Comparison of ENCODE assay signal across 8 cellular contexts in the genomic region with DNA sequence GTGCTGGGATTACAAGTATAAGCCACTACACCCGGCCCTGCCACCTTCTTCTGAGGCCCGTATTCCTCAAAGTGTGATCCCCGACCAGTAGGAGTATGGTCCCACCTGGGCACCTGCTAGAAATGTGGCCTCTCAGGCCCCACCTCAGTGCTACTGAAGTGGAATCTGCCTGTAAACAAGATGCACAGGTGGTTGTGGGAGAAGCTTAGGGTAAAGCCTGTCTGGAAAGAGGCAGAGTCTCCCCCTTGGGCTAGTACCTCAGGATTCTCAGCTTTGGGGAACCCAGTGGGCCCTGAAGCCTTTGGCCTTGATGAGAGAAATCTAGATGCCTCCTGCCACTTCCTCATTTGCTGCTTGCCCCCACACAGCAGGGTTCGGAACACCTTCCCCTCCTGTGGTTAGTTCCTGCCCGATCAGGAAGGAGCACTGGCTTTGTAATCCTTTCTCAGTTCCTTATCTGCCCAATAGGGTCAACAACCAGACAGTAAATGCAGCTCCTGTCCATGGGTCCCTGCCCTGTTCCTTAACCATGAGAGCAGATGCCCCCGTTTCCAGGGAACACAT. TPM values are rescaled to one million over a fixed set of nuclear protein-coding genes. Genes with fewer than 3 reads are reported as not detected.
DNase-seq lines count a peak whose midpoint lies in the region; ATAC-seq and TF ChIP-seq lines count a peak whose summit lies in the region.

No MANE protein-coding gene starts in this region.

- H4K8ac ChIP-seq in H9 (replicated peaks; ENCODE audit: insufficient read length, low read depth, low read length): no peak overlapping the region

- no peak overlapping the region for H4K5ac ChIP-seq in H9 (ENCODE audit: insufficient read length, low read depth, low read length)

- H2BK12ac ChIP-seq in H9 (ENCODE audit: insufficient read length, low read depth, low read length): no peak overlapping the region

- no peak overlapping the region for H3K4ac ChIP-seq in H9 (ENCODE audit: low read depth, low read length)

- WGBS in H9 (ENCODE audit: extremely low coverage, insufficient read length, low lambda C conversion rate): no CpG with 5 or more reads among the region's 6 CpGs

- H2BK120ac ChIP-seq in H9 (ENCODE audit: low read depth, low read length, poor library complexity, severe bottlenecking): no peak overlapping the region

- H3K27ac ChIP-seq in coronary artery: peak overlapping the region in 1 of 2 donors; percentile 56
- no peak overlapping the region for H3K27ac ChIP-seq in H9 (ENCODE audit: insufficient read length, low read depth, low read length)

- H3K27me3 ChIP-seq in H9 (ENCODE audit: insufficient read depth, low read length): no peaks in the 10 kb centered on the region

- no peak overlapping the region for H2AFZ ChIP-seq in H9 (ENCODE audit: low read length)

- H3K4me1 Mint-ChIP-seq in T-helper 1 cell treated with Interleukin-12 subunit alpha and Interleukin-12 subunit beta and Interleukin-4 antibody, amounts not matched to agents 30 μg/mL and 1 μg/mL, for 36 hours (ENCODE audit: low read depth): peaks cover 75% of the 10 kb centered on the region
- H3K4me1 Mint-ChIP-seq in immature natural killer cell (peaks cover 64 to 80% of the 10 kb centered on the region in 2 donors), progenitor cell of endocrine pancreas (ENCODE audit: low read depth) (peaks cover 4% of the 10 kb centered on the region), H9 (0 out of 4 replicates have a peak, but pooled peaks cover 0 to 3% of the 10 kb centered on the region in 2 experiments)

- H2BK15ac ChIP-seq in H9 (ENCODE audit: low read depth, low read length): no peak overlapping the region

- no peak overlapping the region for H3K4me3 ChIP-seq in coronary artery

- peaks cover 29% of the 10 kb centered on the region for H3K36me3 Mint-ChIP-seq in T-helper 1 cell treated with Interleukin-12 subunit alpha and Interleukin-12 subunit beta and Interleukin-4 antibody, amounts not matched to agents 30 μg/mL and 1 μg/mL, for 36 hours (ENCODE audit: low read depth)
- H3K36me3 Mint-ChIP-seq in immature natural killer cell (peaks cover 1 to 17% (median 6%) of the 10 kb centered on the region in 3 donors), progenitor cell of endocrine pancreas (ENCODE audit: insufficient read depth) (peaks cover 12% of the 10 kb centered on the region), H9 (ENCODE audit: insufficient read depth in 1 of 3, low read depth in 3 of 3) (peaks cover 0 to 6% (median 0%) of the 10 kb centered on the region in 3 experiments; a peak in 4 of 7 replicates)

- H3K56ac ChIP-seq in H9 (ENCODE audit: insufficient read length, low read depth, low read length): no peak overlapping the region

- H3K9ac ChIP-seq in H9 (ENCODE audit: extremely low read depth, insufficient read length, low read length): no peak overlapping the region

- no peak overlapping the region for H3K14ac ChIP-seq in H9 (ENCODE audit: insufficient read depth, low read length)

- H3K4me3 Mint-ChIP-seq in T-helper 1 cell treated with Interleukin-12 subunit alpha and Interleukin-12 subunit beta and Interleukin-4 antibody, amounts not matched to agents 30 μg/mL and 1 μg/mL, for 36 hours: peak overlapping the region; percentile 64
- peak overlapping the region; percentile 46 to 80 (median 70) for H3K4me3 Mint-ChIP-seq in immature natural killer cell
- H3K4me3 Mint-ChIP-seq in progenitor cell of endocrine pancreas (ENCODE audit: low read depth): no peak overlapping the region
- no peak overlapping the region for H3K4me3 Mint-ChIP-seq in H9

- no peak overlapping the region for H3K4me2 ChIP-seq in H9 (ENCODE audit: insufficient read depth, insufficient read length, low read length)

- no peaks in the 10 kb centered on the region for H3K27me3 Mint-ChIP-seq in T-helper 1 cell treated with Interleukin-12 subunit alpha and Interleukin-12 subunit beta and Interleukin-4 antibody, amounts not matched to agents 30 μg/mL and 1 μg/mL, for 36 hours (ENCODE audit: low read depth)
- H3K27me3 Mint-ChIP-seq in immature natural killer cell (ENCODE audit: low read depth in 3 of 3) (peaks cover 6 to 12% (median 8%) of the 10 kb centered on the region in 3 donors), progenitor cell of endocrine pancreas (no peaks in the 10 kb centered on the region), H9 (ENCODE audit: low read depth) (peaks cover 2% of the 10 kb centered on the region; the same call in 1 of the 2 replicates)

- no peaks in the 10 kb centered on the region for H3K9me3 ChIP-seq in H9 (ENCODE audit: control insufficient read depth, low read depth, low read length)

- no peak overlapping the region for H3T11ph ChIP-seq in H9 (ENCODE audit: low read length)

- H3K23me2 ChIP-seq in H9 (ENCODE audit: insufficient read length, low read depth, low read length, poor library complexity, severe bottlenecking): no peaks in the 10 kb centered on the region

- no peak overlapping the region for H4K91ac ChIP-seq in H9 (ENCODE audit: insufficient read length, low read depth, low read length)

- no peak overlapping the region for H2BK5ac ChIP-seq in H9 (ENCODE audit: insufficient read length, low read length)

- DNase-seq in stimulated activated CD4-positive, alpha-beta T cell treated with anti-CD3 and anti-CD28 coated beads, Interleukin-15, amount 100 ng/mL, for 24 hours: peak; percentile 31
- no peak for DNase-seq in stimulated activated CD4-positive, alpha-beta T cell treated with anti-CD3 and anti-CD28 coated beads, Interleukin-1b, Interleukin-23, amount 100 ng/mL, for 48 hours
- DNase-seq in immature natural killer cell: peak; percentile 40 to 55 (median 52)
- DNase-seq in progenitor cell of endocrine pancreas (ENCODE audit: low spot score, unreplicated experiment): no peak
- no peak for DNase-seq in coronary artery (ENCODE audit: low spot score)
- no peak for DNase-seq in H9

- peak; percentile 65 for ATAC-seq in HG03064 (IDR thresholded peaks at IDR 0.05; ENCODE audit: low read depth, unreplicated experiment)

- no peak for TF ChIP-seq CTCF in progenitor cell of endocrine pancreas (IDR thresholded peaks at IDR 0.05; ENCODE audit: unreplicated experiment)
- TF ChIP-seq CTCF in coronary artery (IDR thresholded peaks at IDR 0.05): no peak
- TF ChIP-seq CTCF in H9 (conservative IDR thresholded peaks at IDR 0.05): no peak

- peak overlapping the region; percentile 97 for H3K27ac Mint-ChIP-seq in T-helper 1 cell treated with Interleukin-12 subunit alpha and Interleukin-12 subunit beta and Interleukin-4 antibody, amounts not matched to agents 30 μg/mL and 1 μg/mL, for 36 hours
- H3K27ac Mint-ChIP-seq in immature natural killer cell (peak overlapping the region; percentile 89 to 97 (median 93)), progenitor cell of endocrine pancreas (no peak overlapping the region), H9 (peak overlapping the region in 1 of 3 experiments; percentile 69; a peak in 1 of 7 replicates)

- H3K18ac ChIP-seq in H9 (ENCODE audit: insufficient read length, low read depth, low read length): no peak overlapping the region

- H2BK20ac ChIP-seq in H9 (ENCODE audit: low read depth, low read length, poor library complexity, severe bottlenecking): no peak overlapping the region

- no peaks in the 10 kb centered on the region for H3K79me2 ChIP-seq in H9 (ENCODE audit: insufficient read depth, low read length)

- H2AK5ac ChIP-seq in H9 (ENCODE audit: insufficient read length, low read length): no peak overlapping the region

- H3K23ac ChIP-seq in H9 (ENCODE audit: insufficient read length, low read depth, low read length): no peak overlapping the region

- H3K4me1 ChIP-seq in H9 (ENCODE audit: insufficient read depth, low read length): no peaks in the 10 kb centered on the region

- H3K79me1 ChIP-seq in H9 (ENCODE audit: insufficient read depth, low read depth, low read length, poor library complexity, severe bottlenecking): no peaks in the 10 kb centered on the region

- H4K20me1 ChIP-seq in H9 (ENCODE audit: control insufficient read depth, insufficient read depth, insufficient read length): no peaks in the 10 kb centered on the region

- H3K9me3 Mint-ChIP-seq in T-helper 1 cell treated with Interleukin-12 subunit alpha and Interleukin-12 subunit beta and Interleukin-4 antibody, amounts not matched to agents 30 μg/mL and 1 μg/mL, for 36 hours: no peaks in the 10 kb centered on the region
- H3K9me3 Mint-ChIP-seq in immature natural killer cell (peaks cover 0 to under 1% (median 0%) of the 10 kb centered on the region in 6 donors), progenitor cell of endocrine pancreas (ENCODE audit: low read depth) (no peaks in the 10 kb centered on the region), H9 (no peaks in the 10 kb centered on the region)

RNA-seq across cellular contexts. Expression of a gene that starts 25.2 kb away (rescaled TPM):
- 10 to 100 TPM in 1 of 3 donors, 1 to 10 TPM in 2; 8.2 to 19.9 (median 9.8) TPM for polyA plus RNA-seq in immature natural killer cell
- 16.1 and 17.5 TPM in 2 replicates for total RNA-seq in progenitor cell of endocrine pancreas
- total RNA-seq in H9 (2021): 5.2 and 6.3 TPM in 2 replicates

RNA-seq across cellular contexts. Expression of a gene that starts 27.7 kb away (rescaled TPM):
- polyA plus RNA-seq in immature natural killer cell: 100 to 1,000 TPM; 226 to 318 (median 229) TPM
- total RNA-seq in progenitor cell of endocrine pancreas: 35.6 and 38.1 TPM in 2 replicates
- 23.1 and 25.9 TPM in 2 replicates for total RNA-seq in H9 (2021)

RNA-seq across cellular contexts. Expression of a gene that starts 41.6 kb away (rescaled TPM):
- polyA plus RNA-seq in immature natural killer cell: 1 to 10 TPM; 1.1 to 3.1 (median 2.2) TPM
- total RNA-seq in progenitor cell of endocrine pancreas (8.8 and 9.0 TPM in 2 replicates), H9 (2021) (2.1 and 2.6 TPM in 2 replicates)

RNA-seq across cellular contexts. Expression of a gene that starts 54.6 kb away (rescaled TPM):
- under 1 TPM in 1 of 3 donors, not detected in 2; 0.85 TPM for polyA plus RNA-seq in immature natural killer cell
- total RNA-seq in progenitor cell of endocrine pancreas: 0.58 TPM in 1 of 2 replicates, not detected in the other
- total RNA-seq in H9 (2021): not detected in 2 replicates

Comparison
In these comparisons a context has a peak if more than half of its experiments do, and no peak if none do; other contexts are left out.
1. DNase-seq: peak in stimulated activated CD4-positive, alpha-beta T cell treated with anti-CD3 and anti-CD28 coated beads, Interleukin-15, amount 100 ng/mL, for 24 hours (single experiment) and immature natural killer cell (3 of 3); none in stimulated activated CD4-positive, alpha-beta T cell treated with anti-CD3 and anti-CD28 coated beads, Interleukin-1b, Interleukin-23, amount 100 ng/mL, for 48 hours (single experiment), progenitor cell of endocrine pancreas (single experiment), coronary artery (single experiment) and H9 (single experiment).
2. H3K4me3 Mint-ChIP-seq: peak in T-helper 1 cell treated with Interleukin-12 subunit alpha and Interleukin-12 subunit beta and Interleukin-4 antibody, amounts not matched to agents 30 μg/mL and 1 μg/mL, for 36 hours (single experiment) and immature natural killer cell (5 of 5); none in progenitor cell of endocrine pancreas (single experiment) and H9 (0 of 2).